Comparison of ENCODE assay signal across 25 cellular contexts in genomic region chr9:37040508-37041127, GRCh38. TPM values are rescaled to one million over a fixed set of nuclear protein-coding genes. Genes with fewer than 3 reads are reported as not detected.
"Had no signal": no experiment of that assay in that cellular context is flagged by ENCODE, and none has a peak within 500 bp of the region (broad histone marks: within the 10 kb centered on the region; RNA-seq: fewer than 3 reads in every experiment).

No MANE protein-coding gene starts in this region.

- H3K4me2 ChIP-seq: smooth muscle cell had no signal

- H3K27me3 ChIP-seq: testis had no signal

- H3K4me3 ChIP-seq: pancreas, right lobe of liver, smooth muscle cell, testis had no signal

- H3K27ac ChIP-seq: pancreas, right lobe of liver, testis had no signal

- H3K9me3 Mint-ChIP-seq: activated CD4-positive, alpha-beta memory T cell treated with anti-CD3 and anti-CD28 coated beads, Interleukin-2, amount 10 ng/mL, durations not matched to agents 7 days and 5 days; activated naive CD4-positive, alpha-beta T cell treated with anti-CD3 and anti-CD28 coated beads for 36 hours; activated T-helper 17 cell treated with anti-CD3 and anti-CD28 coated beads, Interleukin-2, amount 50 U/mL, for 72 hours; type B pancreatic cell had no signal

- H3K9me3 ChIP-seq: pancreas, right lobe of liver, testis had no signal

- DNase-seq: activated CD4-positive, alpha-beta memory T cell treated with anti-CD3 and anti-CD28 coated beads, Interleukin-2, amount 10 ng/mL, durations not matched to agents 7 days and 5 days; activated CD4-positive, alpha-beta T cell treated with anti-CD3 and anti-CD28 coated beads for 48 hours; activated CD4-positive, CD25-positive, alpha-beta regulatory T cell; activated CD8-positive, alpha-beta memory T cell treated with anti-CD3 and anti-CD28 coated beads, Interleukin-2, amount 10 ng/mL, durations not matched to agents 7 days and 5 days; activated naive CD4-positive, alpha-beta T cell treated with anti-CD3 and anti-CD28 coated beads for 36 hours; anterior cingulate cortex; caudate nucleus; erythroblast; foreskin melanocyte; glutamatergic neuron; hypothalamus; pancreas; right lobe of liver; stimulated activated CD4-positive, alpha-beta T cell treated with anti-CD3 and anti-CD28 coated beads, Interleukin-4, amount 100 ng/mL, for 1 hour; testis had no signal

- ATAC-seq: activated CD8-positive, alpha-beta memory T cell treated with anti-CD3 and anti-CD28 coated beads, Interleukin-2, amount 10 ng/mL, durations not matched to agents 7 days and 5 days; activated T-helper 17 cell treated with anti-CD3 and anti-CD28 coated beads, Interleukin-2, amount 50 U/mL, for 72 hours; pancreas; right lobe of liver had no signal

- H3K36me3 ChIP-seq: pancreas, right lobe of liver had no signal

- H3K36me3 Mint-ChIP-seq: brain, type B pancreatic cell had no signal

- H3K27ac Mint-ChIP-seq: activated CD4-positive, alpha-beta memory T cell treated with anti-CD3 and anti-CD28 coated beads, Interleukin-2, amount 10 ng/mL, durations not matched to agents 7 days and 5 days; activated CD8-positive, alpha-beta memory T cell treated with anti-CD3 and anti-CD28 coated beads, Interleukin-2, amount 10 ng/mL, durations not matched to agents 7 days and 5 days; activated naive CD4-positive, alpha-beta T cell treated with anti-CD3 and anti-CD28 coated beads for 36 hours; activated T-helper 17 cell treated with anti-CD3 and anti-CD28 coated beads, Interleukin-2, amount 50 U/mL, for 72 hours; brain; type B pancreatic cell had no signal

- H3K4me3 Mint-ChIP-seq: activated CD4-positive, alpha-beta memory T cell treated with anti-CD3 and anti-CD28 coated beads, Interleukin-2, amount 10 ng/mL, durations not matched to agents 7 days and 5 days; activated CD8-positive, alpha-beta memory T cell treated with anti-CD3 and anti-CD28 coated beads, Interleukin-2, amount 10 ng/mL, durations not matched to agents 7 days and 5 days; activated naive CD4-positive, alpha-beta T cell treated with anti-CD3 and anti-CD28 coated beads for 36 hours; activated T-helper 17 cell treated with anti-CD3 and anti-CD28 coated beads, Interleukin-2, amount 50 U/mL, for 72 hours; brain; type B pancreatic cell had no signal

RNA-seq across cellular contexts. Expression of gene PAX5, which starts 6.5 kb away (rescaled TPM):
- total RNA-seq: dermis microvascular lymphatic vessel endothelial cell, lung microvascular endothelial cell, myocyte, pulmonary artery endothelial cell had no signal
- polyA plus RNA-seq: keratinocyte, neural cell, smooth muscle cell had no signal
